ENCODE assay signal across 8 cellular contexts in the genomic region with DNA sequence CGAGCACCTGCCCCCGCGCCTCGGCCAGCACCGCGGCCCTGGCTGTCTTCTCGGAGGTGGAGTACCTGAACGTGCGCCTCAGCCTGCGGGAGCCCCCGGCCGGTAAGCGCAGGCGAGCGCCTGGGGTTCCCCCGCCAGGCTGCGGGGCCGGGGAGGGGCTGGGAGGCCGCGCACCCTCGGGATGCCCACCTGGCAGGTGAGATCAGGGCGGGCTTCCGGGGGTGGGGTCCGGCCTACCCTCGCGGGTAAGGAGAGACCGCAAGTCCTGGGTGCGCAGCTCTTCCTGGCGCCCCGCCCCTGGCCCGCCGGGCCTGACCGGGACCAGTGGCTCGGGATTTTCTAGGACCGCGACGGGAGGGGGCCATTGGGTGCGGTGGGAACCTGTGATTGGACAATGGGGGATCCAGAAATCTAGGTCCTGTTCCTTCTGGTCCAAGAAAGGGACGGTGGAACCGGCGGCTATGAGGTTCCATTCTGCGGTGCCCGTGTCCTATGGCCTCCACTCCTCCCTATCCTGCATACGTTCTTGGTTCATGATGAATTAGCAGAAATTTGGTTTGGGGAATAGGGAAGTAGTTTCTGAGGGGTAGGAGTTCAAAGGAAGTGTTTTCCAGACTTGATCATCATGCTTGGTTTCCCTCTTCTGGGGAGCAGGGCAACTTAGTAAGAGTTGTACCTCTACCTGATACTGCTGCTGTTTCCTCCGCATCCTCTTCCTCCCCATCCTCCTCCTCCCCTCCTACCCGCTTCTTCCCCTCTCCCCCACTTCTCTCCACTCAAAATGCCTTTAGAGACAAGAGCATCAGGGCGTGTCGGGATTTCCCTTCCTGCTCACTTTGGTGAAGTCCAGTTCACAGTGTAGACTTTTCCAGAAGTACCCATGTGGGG. TPM values are rescaled to one million over a fixed set of nuclear protein-coding genes. Genes with fewer than 3 reads are reported as not detected.
DNase-seq lines count a peak whose midpoint lies in the region; ATAC-seq, FAIRE-seq and TF ChIP-seq lines count a peak whose summit lies in the region.

No MANE protein-coding gene starts in this region.

- POLR2A ChIA-PET in MCF 10A (lab: Yijun Ruan, JAX) = interaction anchor here (0.7 to 3.4 kb wide), 8 partner anchors 12 to 121 kb away, joined by 3 to 24 read pairs (median 6); no protein-coding TSS in a partner anchor

- H3K36me3 ChIP-seq in iPS-20b (ENCODE audit: insufficient read depth, low read depth, low read length) (no peaks in the 10 kb centered on the region), sigmoid colon (peaks cover 0 to 7% (median 1%) of the 10 kb centered on the region in 4 donors)

- H3K4me1 Mint-ChIP-seq in MCF 10A (ENCODE audit: insufficient read depth, unreplicated experiment) = peaks cover 52% of the 10 kb centered on the region

- peak overlapping the region; percentile 83 for H3K4me3 Mint-ChIP-seq in MCF 10A (ENCODE audit: unreplicated experiment)

- ATAC-seq in GM18909 (IDR thresholded peaks at IDR 0.05; ENCODE audit: poor library complexity, unreplicated experiment) = no peak

- TF ChIP-seq EP300 in sigmoid colon (IDR thresholded peaks at IDR 0.05) = no peak

- no peaks in the 10 kb centered on the region for H3K9me3 ChIP-seq in iPS-20b (ENCODE audit: insufficient read depth, low read depth, low read length)
- H3K9me3 ChIP-seq in sigmoid colon = no peaks in the 10 kb centered on the region

- no peaks in the 10 kb centered on the region for H3K27me3 Mint-ChIP-seq in MCF 10A (ENCODE audit: insufficient read depth, unreplicated experiment)

- CTCF ChIA-PET in MCF 10A (lab: Yijun Ruan, JAX) = no interaction called here

- no peak for FAIRE-seq in D721Med (lab: Jason Lieb, UNC)

- intact Hi-C loops in MCF 10A (cut with micrococcal nuclease) (loop anchor here (2.0 to 5.0 kb wide), 4 partner anchors 54 to 216 kb away; no protein-coding TSS in a partner anchor), sigmoid colon (cut with DNase I) (loop anchor here (2.0 to 5.0 kb wide), 3 partner anchors 54 to 123 kb away; no protein-coding TSS in a partner anchor)

- DNase-seq in GM13976 (ENCODE audit: low spot score) = peak; percentile 8
- peak; percentile 17 for DNase-seq in NCI-H774 (lab: John Stamatoyannopoulos, UW)
- DNase-seq in MCF 10A (ENCODE audit: unreplicated experiment) = peak; percentile 20
- DNase-seq in sigmoid colon = peak; percentile 89
- DNase-seq in SKM-1 treated with dmso at 0.1 percent for 144 hours (lab: John Stamatoyannopoulos, UW; ENCODE audit: unreplicated experiment) = no peak
- no peak for DNase-seq in D721Med (ENCODE audit: insufficient read length, low spot score)

- H3K4me3 ChIP-seq in iPS-20b (ENCODE audit: low read length) (peak overlapping the region; percentile 88), sigmoid colon (peak overlapping the region; percentile 71 to 91 (median 84))

- H3K4me1 ChIP-seq in iPS-20b (ENCODE audit: insufficient read depth, low read length) (peaks cover 3% of the 10 kb centered on the region; the same call in 1 of the 2 replicates), sigmoid colon (peaks cover 0 to 48% (median 44%) of the 10 kb centered on the region in 4 donors)

- TF ChIP-seq CTCF in GM13976 (IDR thresholded peaks at IDR 0.05; ENCODE audit: borderline replicate concordance, control extremely low read depth, extremely low read depth, insufficient read depth, missing control alignments) (no peak), MCF 10A (IDR thresholded peaks at IDR 0.05; ENCODE audit: unreplicated experiment) (no peak), sigmoid colon (IDR thresholded peaks at IDR 0.05) (no peak), D721Med (IDR thresholded peaks at IDR 0.05; ENCODE audit: insufficient read depth, missing control alignments) (no peak)

- H3K36me3 Mint-ChIP-seq in MCF 10A (ENCODE audit: insufficient read depth, unreplicated experiment) = peaks cover 12% of the 10 kb centered on the region

- H3K9me3 Mint-ChIP-seq in MCF 10A (ENCODE audit: unreplicated experiment) = no peaks in the 10 kb centered on the region

- 2 to 4% methylated on average over 48 of the region's 48 CpGs for WGBS in sigmoid colon, 2 donors

- peak overlapping the region; percentile 56; the same call in 1 of the 2 replicates for H3K9ac ChIP-seq in iPS-20b (ENCODE audit: low read depth, low read length)

- no peak overlapping the region for H3K27ac ChIP-seq in iPS-20b (ENCODE audit: low read length)
- H3K27ac ChIP-seq in sigmoid colon = peak overlapping the region; percentile 94 to 98 (median 98)

- peak overlapping the region; percentile 31 for H3K27ac Mint-ChIP-seq in MCF 10A (ENCODE audit: low read depth, unreplicated experiment)

- BruUV-seq in MCF 10A (replicated peaks; lab: Mats Ljungman, UMichigan) = no TSS peak

- peak in 1 of 2 donors; percentile 1 for TF ChIP-seq POLR2A in sigmoid colon (IDR thresholded peaks at IDR 0.05)

- H3K27me3 ChIP-seq in iPS-20b (ENCODE audit: insufficient read depth, low read length) (peaks cover 16% of the 10 kb centered on the region), sigmoid colon (no peaks in the 10 kb centered on the region)

- in situ Hi-C loops in GM13976 (cut with MboI; ENCODE audit: low sequenced_read_pairs, unreplicated experiment) = no loop called here

RNA-seq across cellular contexts. Expression of gene ARRDC4, which starts 0.8 kb away (rescaled TPM):
- total RNA-seq in MCF 10A (2022) (36.0 and 39.8 TPM in 2 replicates), sigmoid colon (100 to 1,000 TPM; 116 to 205 (median 170) TPM)
- polyA plus RNA-seq in sigmoid colon = 100 to 1,000 TPM in 1 of 3 donors, 10 to 100 TPM in 2; 26.4 to 143 (median 58.3) TPM

Comparison
In these comparisons a context has a peak if more than half of its experiments do, and no peak if none do; other contexts are left out.
1. DNase-seq: peak in GM13976 (single experiment), NCI-H774 (single experiment), MCF 10A (single experiment) and sigmoid colon (single experiment); none in SKM-1 treated with dmso at 0.1 percent for 144 hours (single experiment) and D721Med (single experiment).